In genomic region chr3:14430706-14431470, GRCh38 we compare ENCODE assay signal across 8 cellular contexts. TPM values are rescaled to one million over a fixed set of nuclear protein-coding genes. Genes with fewer than 3 reads are reported as not detected.
A peak's percentile ranks its signal among the peaks of the same experiment; 100 is the strongest.
DNase-seq lines count a peak whose midpoint lies in the region; ATAC-seq and TF ChIP-seq lines count a peak whose summit lies in the region.

No MANE protein-coding gene starts in this region.

- WGBS in mesodermal cell (ENCODE audit: insufficient coverage in 2 of 2), 2 experiments: 84 to 97% methylated on average over 9 to 11 of the region's 12 CpGs

- ATAC-seq in activated naive CD4-positive, alpha-beta T cell treated with anti-CD3 and anti-CD28 coated beads, Interleukin-2, amount 50 U/mL, for 72 hours: no peak
- no peak for ATAC-seq in GM19351 (IDR thresholded peaks at IDR 0.05; ENCODE audit: unreplicated experiment)

- no peak overlapping the region for H3K4me3 ChIP-seq in mesodermal cell (ENCODE audit: extremely low read depth, insufficient read depth, low read length, poor library complexity, severe bottlenecking)

- peak overlapping the region; percentile 97 for H3K27ac Mint-ChIP-seq in activated naive CD4-positive, alpha-beta T cell treated with anti-CD3 and anti-CD28 coated beads, Interleukin-2, amount 50 U/mL, for 24 hours
- peak overlapping the region; percentile 91 to 96 for H3K27ac Mint-ChIP-seq in activated naive CD4-positive, alpha-beta T cell treated with anti-CD3 and anti-CD28 coated beads, Interleukin-2, amount 50 U/mL, for 72 hours
- peak overlapping the region; percentile 96 for H3K27ac Mint-ChIP-seq in type B pancreatic cell

- no peaks in the 10 kb centered on the region for H3K9me3 Mint-ChIP-seq in activated naive CD4-positive, alpha-beta T cell treated with anti-CD3 and anti-CD28 coated beads, Interleukin-2, amount 50 U/mL, for 24 hours
- no peaks in the 10 kb centered on the region for H3K9me3 Mint-ChIP-seq in activated naive CD4-positive, alpha-beta T cell treated with anti-CD3 and anti-CD28 coated beads, Interleukin-2, amount 50 U/mL, for 72 hours
- H3K9me3 Mint-ChIP-seq in type B pancreatic cell: no peaks in the 10 kb centered on the region

- no peak for TF ChIP-seq CTCF in type B pancreatic cell (conservative IDR thresholded peaks at IDR 0.05)

- no peaks in the 10 kb centered on the region for H3K27me3 Mint-ChIP-seq in activated naive CD4-positive, alpha-beta T cell treated with anti-CD3 and anti-CD28 coated beads, Interleukin-2, amount 50 U/mL, for 24 hours
- no peaks in the 10 kb centered on the region for H3K27me3 Mint-ChIP-seq in type B pancreatic cell

- DNase-seq in activated naive CD4-positive, alpha-beta T cell treated with anti-CD3 and anti-CD28 coated beads, Interleukin-2, amount 50 U/mL, for 16 hours: no peak
- no peak for DNase-seq in activated naive CD4-positive, alpha-beta T cell treated with anti-CD3 and anti-CD28 coated beads, Interleukin-2, amount 50 U/mL, for 72 hours (ENCODE audit: low spot score in 2 of 2)
- DNase-seq in type B pancreatic cell (ENCODE audit: extremely low spot score, unreplicated experiment): no peak
- no peak for DNase-seq in NCI-H2196 treated with DMSO at 0.1 percent for 48 hours (lab: John Stamatoyannopoulos, UW; ENCODE audit: unreplicated experiment)
- no peak for DNase-seq in COLO829 (ENCODE audit: low spot score)

- H3K36me3 Mint-ChIP-seq in activated naive CD4-positive, alpha-beta T cell treated with anti-CD3 and anti-CD28 coated beads, Interleukin-2, amount 50 U/mL, for 24 hours: peaks cover 2% of the 10 kb centered on the region
- peaks cover 0 to 5% of the 10 kb centered on the region in 2 donors for H3K36me3 Mint-ChIP-seq in activated naive CD4-positive, alpha-beta T cell treated with anti-CD3 and anti-CD28 coated beads, Interleukin-2, amount 50 U/mL, for 72 hours
- no peaks in the 10 kb centered on the region for H3K36me3 Mint-ChIP-seq in type B pancreatic cell

- peaks cover 93% of the 10 kb centered on the region for H3K4me1 Mint-ChIP-seq in activated naive CD4-positive, alpha-beta T cell treated with anti-CD3 and anti-CD28 coated beads, Interleukin-2, amount 50 U/mL, for 24 hours
- H3K4me1 Mint-ChIP-seq in type B pancreatic cell (ENCODE audit: unreplicated experiment): peaks cover 58% of the 10 kb centered on the region

- no peaks in the 10 kb centered on the region for H3K9me3 ChIP-seq in mesodermal cell (ENCODE audit: control insufficient read depth, low read length)

- peaks cover 60% of the 10 kb centered on the region for H3K4me1 ChIP-seq in mesodermal cell (ENCODE audit: control insufficient read depth, insufficient read depth, low read length, poor library complexity, severe bottlenecking)

- H3K27ac ChIP-seq in mesodermal cell (ENCODE audit: low read depth, low read length, severe bottlenecking): peak overlapping the region; percentile 85

- H3K4me3 Mint-ChIP-seq in activated naive CD4-positive, alpha-beta T cell treated with anti-CD3 and anti-CD28 coated beads, Interleukin-2, amount 50 U/mL, for 24 hours: peak overlapping the region; percentile 83
- no peak overlapping the region for H3K4me3 Mint-ChIP-seq in type B pancreatic cell

- H3K36me3 ChIP-seq in mesodermal cell (ENCODE audit: control insufficient read depth, insufficient read depth, low read length): peaks cover 11% of the 10 kb centered on the region

RNA-seq across cellular contexts. Expression of gene SLC6A6, which starts 28.5 kb away (rescaled TPM):
- 10 to 100 TPM; 52.7 to 71.9 TPM for total RNA-seq in activated naive CD4-positive, alpha-beta T cell treated with anti-CD3 and anti-CD28 coated beads, Interleukin-2, amount 50 U/mL, for 72 hours
- polyA plus RNA-seq in mesodermal cell (2013, experiment 1 of 2): 40.6 TPM
- 33.7 TPM for polyA plus RNA-seq in mesodermal cell (2013, experiment 2 of 2)
- 24.5 and 30.3 TPM in 2 replicates for total RNA-seq in type B pancreatic cell (ENCODE audit: low replicate concordance)
